ENCODE assay signal across 9 cellular contexts in genomic region chr6:140078552-140079126, GRCh38.
A peak's percentile ranks its signal among the peaks of the same experiment; 100 is the strongest.
DNase-seq lines count a peak whose midpoint lies in the region; ATAC-seq and TF ChIP-seq lines count a peak whose summit lies in the region.
"Had no signal": no experiment of that assay in that cellular context is flagged by ENCODE, and none has a peak within 500 bp of the region (broad histone marks: within the 10 kb centered on the region; RNA-seq: fewer than 3 reads in every experiment).

No MANE protein-coding gene starts in this region.

- H3K4me2 ChIP-seq in fibroblast of lung (ENCODE audit: extremely low read depth, insufficient read depth, low read length) = peak overlapping the region; percentile 18

- H3K36me3 ChIP-seq in fibroblast of lung (ENCODE audit: control insufficient read depth, insufficient read depth, low read length) = no peaks in the 10 kb centered on the region
- H3K36me3 ChIP-seq in muscle layer of duodenum (ENCODE audit: control insufficient read depth in 1 of 2, insufficient read depth in 2 of 2, low read length in 2 of 2) = no peaks in the 10 kb centered on the region

- ATAC-seq in HG03025 (IDR thresholded peaks at IDR 0.05; ENCODE audit: low FRiP score, unreplicated experiment) (no peak), GM18861 (IDR thresholded peaks at IDR 0.05; ENCODE audit: unreplicated experiment) (no peak)

- H3K4me1 ChIP-seq in fibroblast of lung (ENCODE audit: control insufficient read depth, extremely low read depth, insufficient read depth, low read length) = peaks cover 9% of the 10 kb centered on the region
- H3K4me1 ChIP-seq in muscle layer of duodenum (ENCODE audit: control insufficient read depth in 1 of 2, insufficient read depth in 2 of 2, low read length in 2 of 2) = peaks cover 4 to 12% of the 10 kb centered on the region in 2 donors

- H4K20me1 ChIP-seq in fibroblast of lung (ENCODE audit: control insufficient read depth, extremely low read depth, insufficient read depth, low read length) = no peaks in the 10 kb centered on the region

- H3K79me2 ChIP-seq in fibroblast of lung (ENCODE audit: control insufficient read depth, insufficient read depth, low read length) = no peaks in the 10 kb centered on the region

- H3K27me3 ChIP-seq in fibroblast of lung (ENCODE audit: control insufficient read depth, insufficient read depth, low read length) (no peaks in the 10 kb centered on the region), muscle layer of duodenum (ENCODE audit: low read depth, low read length) (no peaks in the 10 kb centered on the region)

- DNase-seq in A172 (ENCODE audit: low spot score) (peak; percentile 83), M059J (ENCODE audit: low read depth) (peak; percentile 97), fibroblast of lung (ENCODE audit: low read depth in 2 of 2) (peak; percentile 96 to 97), LoVo (ENCODE audit: low spot score) (no peak)
- no peak for DNase-seq in NK-92 treated with Interleukin-12 subunit alpha and Interleukin-12 subunit beta, amount 100 ng/mL, for 24 hours (lab: John Stamatoyannopoulos, UW)
- DNase-seq: NCI-H510A treated with DMSO at 0.1 percent for 48 hours had no signal

- H3K9me3 ChIP-seq in fibroblast of lung (ENCODE audit: control insufficient read depth, insufficient read depth, low read depth, low read length) (no peaks in the 10 kb centered on the region), muscle layer of duodenum (ENCODE audit: control insufficient read depth in 1 of 2, low read length in 2 of 2) (no peaks in the 10 kb centered on the region)

- H2AFZ ChIP-seq in fibroblast of lung (ENCODE audit: low read length) = no peak overlapping the region

- H3K4me3 ChIP-seq in fibroblast of lung (replicated peaks in 1 of 4; ENCODE audit: control extremely low read depth in 1 of 4, insufficient read depth in 1 of 4, low read depth in 3 of 4, low read length in 4 of 4) (no peak overlapping the region), muscle layer of duodenum (ENCODE audit: low read depth in 1 of 2, low read length in 2 of 2) (no peak overlapping the region)

- H3K9ac ChIP-seq in fibroblast of lung (ENCODE audit: insufficient read depth, low read length) = no peak overlapping the region

- no peak for TF ChIP-seq CTCF in fibroblast of lung (conservative IDR thresholded peaks at IDR 0.05 in 1 of 2, IDR thresholded peaks at IDR 0.05 in 1 of 2; ENCODE audit: low read depth in 1 of 2, low read length in 2 of 2)

- H3K27ac ChIP-seq in fibroblast of lung (ENCODE audit: insufficient read depth, low read length) = peak overlapping the region; percentile 64
- peak overlapping the region; percentile 46 for H3K27ac ChIP-seq in muscle layer of duodenum (ENCODE audit: low read length)

Comparison
In these comparisons a context has a peak if more than half of its experiments do, and no peak if none do; other contexts are left out.
1. DNase-seq: peak in A172 (single experiment), M059J (single experiment) and fibroblast of lung (2 of 2); none in LoVo (single experiment) and NK-92 treated with Interleukin-12 subunit alpha and Interleukin-12 subunit beta, amount 100 ng/mL, for 24 hours (single experiment).